In genomic region chr11:114036156-114036811, GRCh38 we compare ENCODE assay signal across 8 cellular contexts. TPM values are rescaled to one million over a fixed set of nuclear protein-coding genes. Genes with fewer than 3 reads are reported as not detected.
DNase-seq lines count a peak whose midpoint lies in the region; ATAC-seq, FAIRE-seq and TF ChIP-seq lines count a peak whose summit lies in the region.

No MANE protein-coding gene starts in this region.

- no peaks in the 10 kb centered on the region for H3K27me3 Mint-ChIP-seq in CD4-positive, alpha-beta T cell

- no peaks in the 10 kb centered on the region for H3K4me1 Mint-ChIP-seq in CD4-positive, alpha-beta T cell (ENCODE audit: low read depth)

- no TSS peak for BruUV-seq in K562 (replicated peaks; lab: Mats Ljungman, UMichigan)

- no peaks in the 10 kb centered on the region for H3K36me3 Mint-ChIP-seq in CD4-positive, alpha-beta T cell (ENCODE audit: low read depth)

- peak; percentile 56 for ATAC-seq in CD4-positive, alpha-beta T cell (ENCODE audit: poor library complexity)
- ATAC-seq in K562 (peak; percentile 100), GM18909 (IDR thresholded peaks at IDR 0.05; ENCODE audit: poor library complexity, unreplicated experiment) (no peak), HG02970 (IDR thresholded peaks at IDR 0.05; ENCODE audit: low FRiP score, unreplicated experiment) (no peak)

- no peaks in the 10 kb centered on the region for H3K9me3 Mint-ChIP-seq in CD4-positive, alpha-beta T cell

- no peaks in the 10 kb centered on the region for H3K36me3 ChIP-seq in K562 (ENCODE audit: control insufficient read depth, insufficient read depth, low read length)

- peak; percentile 67 for FAIRE-seq in K562 (lab: Jason Lieb, UNC)

- CTCF ChIA-PET in CD4-positive, alpha-beta T cell (lab: Charles Lee) = interaction anchor here (1.3 to 6.0 kb wide), 5 partner anchors 140 to 229 kb away, joined by 3 to 33 read pairs (median 3); no protein-coding TSS in a partner anchor
- CTCF ChIA-PET in K562 (lab: Yijun Ruan, JAX; ENCODE audit: low intra/inter-chr PET ratio) = interaction anchor here (1.6 to 2.8 kb wide), 2 partner anchors 224 to 227 kb away, joined by 7 to 16 read pairs; no protein-coding TSS in a partner anchor

- no peak overlapping the region for H3K27ac Mint-ChIP-seq in CD4-positive, alpha-beta T cell

- peak; percentile 74 for TF ChIP-seq CTCF in CD4-positive, alpha-beta T cell (IDR thresholded peaks at IDR 0.05)
- peak; percentile 83 to 97 (median 88) for TF ChIP-seq CTCF in K562 (IDR thresholded peaks at IDR 0.05 in 2 of 3, conservative IDR thresholded peaks at IDR 0.05 in 1 of 3; ENCODE audit: insufficient read depth in 2 of 3, low read depth in 1 of 3, low read length in 3 of 3)

- peaks cover 3% of the 10 kb centered on the region for H3K27me3 ChIP-seq in CD4-positive, alpha-beta T cell (ENCODE audit: control insufficient read depth, insufficient read depth, low read length)
- peaks cover 12 to 47% of the 10 kb centered on the region in 2 experiments for H3K27me3 ChIP-seq in K562 (ENCODE audit: control insufficient read depth in 2 of 2, insufficient read depth in 2 of 2, low read length in 2 of 2)

- H3K4me3 ChIP-seq in K562 = no peak overlapping the region

- peak; percentile 22 to 65 (median 42) for DNase-seq in CD4-positive, alpha-beta T cell
- DNase-seq in HuH-7.5 (ENCODE audit: low spot score) (peak; percentile 64), T-helper 2 cell (peak; percentile 20 to 47 (median 33)), K562 (ENCODE audit: extremely low read depth in 1 of 4, low spot score in 3 of 4) (peak; percentile 71 to 80 (median 76)), hypothalamus (lab: John Stamatoyannopoulos, UW) (peak in 48 of 51 donors; percentile 14 to 81 (median 56)), retina (peak; percentile 88)

- peaks cover 7% of the 10 kb centered on the region; the same call in 1 of the 2 replicates for H4K20me1 ChIP-seq in K562 (replicated peaks; ENCODE audit: control insufficient read depth, insufficient read depth, low read length)

- H3K27ac ChIP-seq in CD4-positive, alpha-beta T cell (ENCODE audit: low read depth, low read length) = no peak overlapping the region
- H3K27ac ChIP-seq in K562 (ENCODE audit: extremely low read depth, low read depth, low read length) = no peak overlapping the region

- TF ChIP-seq EP300 in K562 (IDR thresholded peaks at IDR 0.05; ENCODE audit: low read length) = no peak

- in situ Hi-C loops in K562 (cut with MboI) = loop anchor here (25.0 kb wide), 1 partner anchor 726 kb away; no protein-coding TSS in a partner anchor

- no peak overlapping the region for H3K4me3 Mint-ChIP-seq in CD4-positive, alpha-beta T cell

- H3K9me1 ChIP-seq in K562 (ENCODE audit: control insufficient read depth, insufficient read depth, low read length) = no peaks in the 10 kb centered on the region

- POLR2A ChIA-PET in CD4-positive, alpha-beta T cell (lab: Charles Lee) = no interaction called here
- POLR2A ChIA-PET in K562 (lab: Yijun Ruan, JAX) = no interaction called here

- peaks cover 0 to 6% of the 10 kb centered on the region in 2 experiments; a peak in 1 of 5 replicates for H3K4me1 ChIP-seq in K562 (replicated peaks in 1 of 2; ENCODE audit: control insufficient read depth in 2 of 2, insufficient read depth in 2 of 2, low read length in 2 of 2)

- H2AFZ ChIP-seq in K562 (ENCODE audit: low read depth, low read length) = no peak overlapping the region

- H3K9ac ChIP-seq in K562 (ENCODE audit: insufficient read depth in 1 of 2, low read depth in 2 of 2, low read length in 2 of 2) = no peak overlapping the region

- H3K4me2 ChIP-seq in K562 (ENCODE audit: insufficient read depth, low read length) = peak overlapping the region; percentile 46; the same call in 1 of the 2 replicates

- 19% methylated on average over 33 of the region's 37 CpGs for WGBS in K562 (ENCODE audit: insufficient coverage, low coverage, missing lambda C conversion rate)

- intact Hi-C loops in CD4-positive, alpha-beta T cell (cut with DNase I, micrococcal nuclease) = loop anchor here (1.0 to 2.0 kb wide), 4 partner anchors 41 to 225 kb away; no protein-coding TSS in a partner anchor
- intact Hi-C loops in K562 (cut with micrococcal nuclease) = loop anchor here (1.0 to 5.0 kb wide), 3 partner anchors 141 to 225 kb away; no protein-coding TSS in a partner anchor

- H3K79me2 ChIP-seq in K562 (ENCODE audit: control insufficient read depth, insufficient read depth, low read length) = no peaks in the 10 kb centered on the region

- H3K9me3 ChIP-seq in CD4-positive, alpha-beta T cell (ENCODE audit: control insufficient read depth, low read length) = no peaks in the 10 kb centered on the region
- H3K9me3 ChIP-seq in K562 (replicated peaks; ENCODE audit: control insufficient read depth, insufficient read depth, low read depth, low read length) = no peaks in the 10 kb centered on the region

- no peak for TF ChIP-seq POLR2A in K562 (conservative IDR thresholded peaks at IDR 0.05)

- peak; percentile 88 to 90 for TF ChIP-seq RAD21 in K562 (CRISPR knock-in tag; conservative IDR thresholded peaks at IDR 0.05 in 1 of 2, IDR thresholded peaks at IDR 0.05 in 1 of 2)

TF ChIP-seq in K562, 482 proteins besides CTCF, POLR2A, EP300 and RAD21 (continues in another document):
- no peak for TF ChIP-seq NFRKB (IDR thresholded peaks at IDR 0.05; ENCODE audit: low read depth)
- TF ChIP-seq DEAF1 (CRISPR knock-in tag; IDR thresholded peaks at IDR 0.05) = peak; percentile 69
- TF ChIP-seq ILK (tag; IDR thresholded peaks at IDR 0.05; ENCODE audit: borderline replicate concordance, low read depth) = no peak
- TF ChIP-seq ZBTB7A (IDR thresholded peaks at IDR 0.05; ENCODE audit: borderline replicate concordance, control insufficient read depth, low read depth, low read length) = peak; percentile 60; the same call in 1 of the 2 replicates
- no peak for TF ChIP-seq MAFK (IDR thresholded peaks at IDR 0.05; ENCODE audit: low read length)
- no peak for TF ChIP-seq GABPA (tag; conservative IDR thresholded peaks at IDR 0.05; ENCODE audit: low read depth)
- no peak for TF ChIP-seq MYC (IDR thresholded peaks at IDR 0.05; ENCODE audit: low read depth, low read length)
- TF ChIP-seq MYC (CRISPR knock-in tag; IDR thresholded peaks at IDR 0.05; ENCODE audit: borderline replicate concordance, low read depth) = no peak
- no peak for TF ChIP-seq MAFG (tag; conservative IDR thresholded peaks at IDR 0.05)
- TF ChIP-seq CREB1 (IDR thresholded peaks at IDR 0.05) = no peak
- TF ChIP-seq CREB1 (CRISPR knock-in tag; IDR thresholded peaks at IDR 0.05) = 0 out of 2 replicates have a peak, but pooled peaks have one; percentile 39
- no peak for TF ChIP-seq KLF13 (tag; IDR thresholded peaks at IDR 0.05; ENCODE audit: borderline replicate concordance, low read depth)
- TF ChIP-seq NONO (IDR thresholded peaks at IDR 0.05; ENCODE audit: low read depth in 2 of 2, low read length in 1 of 2) = no peak
- TF ChIP-seq ZNF707 (CRISPR knock-in tag; conservative IDR thresholded peaks at IDR 0.05) = no peak
- peak in 1 of 2 experiments; percentile 56; a peak in 2 of 4 replicates for TF ChIP-seq MAZ (CRISPR knock-in tag; conservative IDR thresholded peaks at IDR 0.05 in 1 of 2, IDR thresholded peaks at IDR 0.05 in 1 of 2)
- TF ChIP-seq RNF2 (IDR thresholded peaks at IDR 0.05) = 0 out of 2 replicates have a peak, but pooled peaks have one; percentile 16
- peak; percentile 87 for TF ChIP-seq RB1 (IDR thresholded peaks at IDR 0.05; ENCODE audit: low read depth)
- TF ChIP-seq ZFPM2 (CRISPR knock-in tag; IDR thresholded peaks at IDR 0.05) = no peak

RNA-seq across cellular contexts. Expression of gene ZBTB16, which starts 23.2 kb away (rescaled TPM):
- total RNA-seq in CD4-positive, alpha-beta T cell = 10 to 100 TPM; 19.1 to 20.6 TPM
- total RNA-seq in K562 (2011; cell fraction: chromatin; rRNA removed; ENCODE audit: low replicate concordance) = 0.25 and 0.77 TPM in 2 replicates
- total RNA-seq in K562 (2011; cell fraction: nucleolus; rRNA removed) = 0.33 TPM in 1 of 2 replicates, not detected in the other
- 0.84 TPM in 1 of 2 replicates, not detected in the other for total RNA-seq in K562 (2011; cell fraction: nucleoplasm; rRNA removed)
- total RNA-seq in K562 (2014; rRNA removed) (not detected in 2 replicates), K562 (2014; rRNA removed; fragmentation: Illumina TruSeq; extraction: Trizol) (not detected in 2 replicates), K562 (2015; rRNA removed; fragmentation: Illumina TruSeq; extraction: Trizol) (0.34 TPM in 1 of 2 replicates, not detected in the other), K562 (2021) (0.18 and 0.40 TPM in 2 replicates)
- polyA plus RNA-seq in K562 (2011; rRNA removed) (0.15 and 0.49 TPM in 2 replicates), K562 (2014; fragmentation: Illumina TruSeq; extraction: Trizol) (not detected in 2 replicates), K562 (2014; fragmentation: Nextera tagmentation; extraction: Ambion mirVana) (under 1 TPM; 0.06 to 0.24 TPM), K562 (2014; rRNA removed) (0.29 TPM in 1 of 2 replicates, not detected in the other)
- polyA plus RNA-seq in K562 (2011; cell fraction: cytosol; rRNA removed) = 0.28 and 0.66 TPM in 2 replicates
- polyA plus RNA-seq in K562 (2011; cell fraction: nucleus; rRNA removed) = 0.62 and 1.5 TPM in 2 replicates
- polyA plus RNA-seq in K562 (2012) = 0.12 and 0.17 TPM in 2 replicates
- 0.57 and 0.98 TPM in 2 replicates for polyA minus RNA-seq in K562 (2011; rRNA and poly(A)+ RNA removed)
- not detected in 2 replicates for polyA minus RNA-seq in K562 (2011; cell fraction: cytosol; rRNA and poly(A)+ RNA removed)
- 0.54 and 0.78 TPM in 2 replicates for polyA minus RNA-seq in K562 (2011; cell fraction: nucleus; rRNA and poly(A)+ RNA removed)

Comparison
In these comparisons a context has a peak if more than half of its experiments do, and no peak if none do; other contexts are left out.
1. ATAC-seq: peak in CD4-positive, alpha-beta T cell (single experiment) and K562 (single experiment); none in GM18909 (single experiment) and HG02970 (single experiment).
2. DNase-seq: peak in every context shown above with its lines; median percentile 88 in retina; 76 in K562; 64 in HuH-7.5; 56 in hypothalamus; 42 in CD4-positive, alpha-beta T cell; 33 in T-helper 2 cell.
3. RNA of gene ZBTB16, which starts 23.2 kb away (total RNA-seq): 19.1 to 20.6 TPM in CD4-positive, alpha-beta T cell; 0.18 to 0.84 TPM in K562; every median in the first group is over 10 times any median in the second.